In genomic region chr18:10015941-10016819, GRCh38 we compare ENCODE assay signal across 8 cellular contexts.
DNase-seq lines count a peak whose midpoint lies in the region; FAIRE-seq and TF ChIP-seq lines count a peak whose summit lies in the region.

No MANE protein-coding gene starts in this region.

- DNase-seq in COLO668 (lab: John Stamatoyannopoulos, UW; ENCODE audit: unreplicated experiment) (peak; percentile 30), MV-4-11 (lab: John Stamatoyannopoulos, UW) (peak; percentile 77), T-helper 1 cell (no peak), retina (no peak), SKM-1 (lab: John Stamatoyannopoulos, UW; ENCODE audit: unreplicated experiment) (no peak)
- DNase-seq in stimulated activated naive CD4-positive, alpha-beta T cell treated with Interleukin-2 at 50 U/mL for 16 hours (lab: John Stamatoyannopoulos, UW) = no peak

- no peaks in the 10 kb centered on the region for H3K9me3 Mint-ChIP-seq in nephron

- H3K4me1 Mint-ChIP-seq in nephron = peaks cover 16% of the 10 kb centered on the region

- H3K27ac Mint-ChIP-seq in nephron = peak overlapping the region in 2 of 3 experiments; percentile 83 to 91

- peak; percentile 77 for FAIRE-seq in endometrium (lab: Jason Lieb, UNC)

- no peak overlapping the region for H3K4me3 Mint-ChIP-seq in nephron

- peak in 2 of 3 experiments; percentile 18 to 24 for TF ChIP-seq CTCF in nephron (IDR thresholded peaks at IDR 0.05; ENCODE audit: unreplicated experiment in 3 of 3)

- peaks cover 9% of the 10 kb centered on the region for H3K27me3 Mint-ChIP-seq in nephron (ENCODE audit: low read depth)

- no peaks in the 10 kb centered on the region for H3K36me3 Mint-ChIP-seq in nephron (ENCODE audit: low read depth)

Comparison
In these comparisons a context has a peak if more than half of its experiments do, and no peak if none do; other contexts are left out.
1. DNase-seq: peak in COLO668 (single experiment) and MV-4-11 (single experiment); none in T-helper 1 cell (0 of 5), retina (single experiment), SKM-1 (single experiment) and stimulated activated naive CD4-positive, alpha-beta T cell treated with Interleukin-2 at 50 U/mL for 16 hours (single experiment).